12 cellular contexts compared by ENCODE assay signal in the genomic region with DNA sequence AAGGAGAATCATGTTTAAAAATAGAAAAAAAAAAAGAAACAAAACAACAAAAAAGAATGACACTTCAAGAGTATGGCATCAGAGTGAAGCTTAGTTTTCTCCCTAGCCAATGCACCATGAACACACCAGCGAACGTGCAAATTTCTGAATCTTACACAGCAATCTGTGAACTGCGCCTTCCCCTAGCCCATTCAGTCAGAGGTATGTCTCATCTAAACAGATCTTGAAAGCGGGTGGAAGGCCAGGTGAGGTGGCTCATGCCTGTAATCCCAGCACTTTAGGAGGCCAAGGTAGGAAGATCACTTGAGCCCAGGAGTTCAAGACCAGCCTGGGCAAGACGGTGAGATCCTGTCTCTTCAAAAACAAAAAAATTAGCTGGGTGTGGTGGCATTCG.
A peak's percentile ranks its signal among the peaks of the same experiment; 100 is the strongest.
DNase-seq lines count a peak whose midpoint lies in the region; ATAC-seq, FAIRE-seq and TF ChIP-seq lines count a peak whose summit lies in the region.
"Had no signal": no experiment of that assay in that cellular context is flagged by ENCODE, and none has a peak within 500 bp of the region (broad histone marks: within the 10 kb centered on the region; RNA-seq: fewer than 3 reads in every experiment).

No MANE protein-coding gene starts in this region.

- DNase-seq in fibroblast of mammary gland (ENCODE audit: low read depth) (peak; percentile 18), neural progenitor cell (ENCODE audit: low spot score) (no peak), tibial nerve (ENCODE audit: low spot score in 2 of 2) (no peak), progenitor cell of endocrine pancreas (ENCODE audit: low spot score, unreplicated experiment) (no peak), NCI-H1105 treated with DMSO at 0.1 percent for 48 hours (lab: John Stamatoyannopoulos, UW) (no peak), GM19239 (ENCODE audit: insufficient read length, low spot score) (no peak)
- DNase-seq in activated T-cell treated with anti-CD3 and anti-CD28 coated beads, Interleukin-2, amount 50 U/mL, for 72 hours, result no peak
- DNase-seq: activated CD8-positive, alpha-beta memory T cell treated with anti-CD3 and anti-CD28 coated beads, Interleukin-2, amount 10 ng/mL, durations not matched to agents 7 days and 5 days; immature natural killer cell; NCI-H1930 had no signal

- 87 to 94% methylated on average over 6 of the region's 6 CpGs for WGBS in tibial nerve, 2 donors

- H3K9me3 Mint-ChIP-seq in activated T-helper 17 cell treated with anti-CD3 and anti-CD28 coated beads, Interleukin-2, amount 50 U/mL, for 72 hours, result no peaks in the 10 kb centered on the region
- H3K9me3 Mint-ChIP-seq in neural progenitor cell (no peaks in the 10 kb centered on the region), progenitor cell of endocrine pancreas (ENCODE audit: low read depth) (no peaks in the 10 kb centered on the region)
- H3K9me3 Mint-ChIP-seq in activated T-cell treated with anti-CD3 and anti-CD28 coated beads, Interleukin-2, amount 50 U/mL, for 72 hours, result no peaks in the 10 kb centered on the region
- H3K9me3 Mint-ChIP-seq: immature natural killer cell had no signal

- H3K27me3 Mint-ChIP-seq in activated T-helper 17 cell treated with anti-CD3 and anti-CD28 coated beads, Interleukin-2, amount 50 U/mL, for 72 hours, result no peaks in the 10 kb centered on the region
- H3K27me3 Mint-ChIP-seq in neural progenitor cell (ENCODE audit: insufficient read depth, low read depth) (peaks cover 3% of the 10 kb centered on the region), progenitor cell of endocrine pancreas (no peaks in the 10 kb centered on the region)
- H3K27me3 Mint-ChIP-seq in activated T-cell treated with anti-CD3 and anti-CD28 coated beads, Interleukin-2, amount 50 U/mL, for 72 hours (ENCODE audit: low read depth), result no peaks in the 10 kb centered on the region
- H3K27me3 Mint-ChIP-seq: activated CD8-positive, alpha-beta memory T cell treated with anti-CD3 and anti-CD28 coated beads, Interleukin-2, amount 10 ng/mL, durations not matched to agents 7 days and 5 days had no signal

- H3K27ac Mint-ChIP-seq in activated T-helper 17 cell treated with anti-CD3 and anti-CD28 coated beads, Interleukin-2, amount 50 U/mL, for 72 hours, result peak overlapping the region; percentile 17
- H3K27ac Mint-ChIP-seq in neural progenitor cell (peak overlapping the region; percentile 26), progenitor cell of endocrine pancreas (no peak overlapping the region)
- H3K27ac Mint-ChIP-seq in activated T-cell treated with anti-CD3 and anti-CD28 coated beads, Interleukin-2, amount 50 U/mL, for 72 hours, result no peak overlapping the region
- H3K27ac Mint-ChIP-seq: activated CD8-positive, alpha-beta memory T cell treated with anti-CD3 and anti-CD28 coated beads, Interleukin-2, amount 10 ng/mL, durations not matched to agents 7 days and 5 days had no signal

- H3K4me1 Mint-ChIP-seq in activated T-helper 17 cell treated with anti-CD3 and anti-CD28 coated beads, Interleukin-2, amount 50 U/mL, for 72 hours, result peaks cover 8% of the 10 kb centered on the region
- H3K4me1 Mint-ChIP-seq in neural progenitor cell, result peaks cover 44% of the 10 kb centered on the region
- peaks cover 7% of the 10 kb centered on the region for H3K4me1 Mint-ChIP-seq in progenitor cell of endocrine pancreas (ENCODE audit: low read depth)
- H3K4me1 Mint-ChIP-seq in activated T-cell treated with anti-CD3 and anti-CD28 coated beads, Interleukin-2, amount 50 U/mL, for 72 hours (ENCODE audit: low read depth), result peaks cover 6% of the 10 kb centered on the region
- H3K4me1 Mint-ChIP-seq: activated CD8-positive, alpha-beta memory T cell treated with anti-CD3 and anti-CD28 coated beads, Interleukin-2, amount 10 ng/mL, durations not matched to agents 7 days and 5 days; immature natural killer cell had no signal

- H3K9me3 ChIP-seq in neural progenitor cell (ENCODE audit: low read depth) (no peaks in the 10 kb centered on the region), tibial nerve (no peaks in the 10 kb centered on the region)
- H3K9me3 ChIP-seq: HAP-1 had no signal

- H2AFZ ChIP-seq in neural progenitor cell (replicated peaks), result no peak overlapping the region

- no peak for FAIRE-seq in GM19239 (lab: Jason Lieb, UNC)

- H3F3A ChIP-seq in neural progenitor cell (ENCODE audit: low read depth), result peaks cover 20% of the 10 kb centered on the region

- TF ChIP-seq CTCF in fibroblast of mammary gland (conservative IDR thresholded peaks at IDR 0.05; ENCODE audit: control insufficient read depth, insufficient read depth, low read depth, low read length) (no peak), neural progenitor cell (IDR thresholded peaks at IDR 0.05) (no peak), tibial nerve (IDR thresholded peaks at IDR 0.05) (no peak), progenitor cell of endocrine pancreas (IDR thresholded peaks at IDR 0.05; ENCODE audit: unreplicated experiment) (no peak)

- H3K27me3 ChIP-seq in neural progenitor cell (no peaks in the 10 kb centered on the region), tibial nerve (no peaks in the 10 kb centered on the region)

- no peak for ATAC-seq in activated T-helper 17 cell treated with anti-CD3 and anti-CD28 coated beads, Interleukin-2, amount 50 U/mL, for 72 hours (replicated peaks)
- ATAC-seq in activated T-cell treated with anti-CD3 and anti-CD28 coated beads, Interleukin-2, amount 50 U/mL, for 72 hours (replicated peaks in 1 of 2), result no peak
- ATAC-seq: activated CD8-positive, alpha-beta memory T cell treated with anti-CD3 and anti-CD28 coated beads, Interleukin-2, amount 10 ng/mL, durations not matched to agents 7 days and 5 days had no signal

- no peak overlapping the region for H3K4me3 Mint-ChIP-seq in activated T-helper 17 cell treated with anti-CD3 and anti-CD28 coated beads, Interleukin-2, amount 50 U/mL, for 72 hours
- H3K4me3 Mint-ChIP-seq in neural progenitor cell (no peak overlapping the region), progenitor cell of endocrine pancreas (ENCODE audit: low read depth) (no peak overlapping the region)
- H3K4me3 Mint-ChIP-seq in activated T-cell treated with anti-CD3 and anti-CD28 coated beads, Interleukin-2, amount 50 U/mL, for 72 hours, result no peak overlapping the region
- H3K4me3 Mint-ChIP-seq: activated CD8-positive, alpha-beta memory T cell treated with anti-CD3 and anti-CD28 coated beads, Interleukin-2, amount 10 ng/mL, durations not matched to agents 7 days and 5 days; immature natural killer cell had no signal

- H3K36me3 ChIP-seq in neural progenitor cell, result no peaks in the 10 kb centered on the region
- H3K36me3 ChIP-seq in tibial nerve, result peaks cover 0 to 2% (median 0%) of the 10 kb centered on the region in 3 donors

- peaks cover 76% of the 10 kb centered on the region for H4K20me1 ChIP-seq in neural progenitor cell (ENCODE audit: low read depth)

- H3K9ac ChIP-seq in neural progenitor cell, result no peak overlapping the region

- H3K4me1 ChIP-seq in neural progenitor cell (peaks cover 26% of the 10 kb centered on the region), tibial nerve (peaks cover 0 to 67% (median 21%) of the 10 kb centered on the region in 4 donors)
- H3K4me1 ChIP-seq: HAP-1 had no signal

- H3K36me3 Mint-ChIP-seq in activated T-helper 17 cell treated with anti-CD3 and anti-CD28 coated beads, Interleukin-2, amount 50 U/mL, for 72 hours (ENCODE audit: low read depth), result peaks cover 14% of the 10 kb centered on the region
- peaks cover 4% of the 10 kb centered on the region for H3K36me3 Mint-ChIP-seq in neural progenitor cell
- H3K36me3 Mint-ChIP-seq in progenitor cell of endocrine pancreas (ENCODE audit: insufficient read depth), result peaks cover 1% of the 10 kb centered on the region
- no peaks in the 10 kb centered on the region for H3K36me3 Mint-ChIP-seq in activated T-cell treated with anti-CD3 and anti-CD28 coated beads, Interleukin-2, amount 50 U/mL, for 72 hours (ENCODE audit: insufficient read depth in 2 of 2)
- H3K36me3 Mint-ChIP-seq: activated CD8-positive, alpha-beta memory T cell treated with anti-CD3 and anti-CD28 coated beads, Interleukin-2, amount 10 ng/mL, durations not matched to agents 7 days and 5 days; immature natural killer cell had no signal

- no peak for TF ChIP-seq POLR2A in tibial nerve (IDR thresholded peaks at IDR 0.05)

- H3K79me2 ChIP-seq in neural progenitor cell (ENCODE audit: low read depth), result peaks cover 43% of the 10 kb centered on the region

- no peak overlapping the region for H3K4me3 ChIP-seq in fibroblast of mammary gland (ENCODE audit: control insufficient read depth, low read depth, low read length)
- no peak overlapping the region for H3K4me3 ChIP-seq in neural progenitor cell
- no peak overlapping the region for H3K4me3 ChIP-seq in tibial nerve
- H3K4me3 ChIP-seq: HAP-1 had no signal

- H3K27ac ChIP-seq in neural progenitor cell, result no peak overlapping the region
- H3K27ac ChIP-seq in tibial nerve, result peak overlapping the region in 3 of 4 donors; percentile 38 to 79 (median 75)

- TF ChIP-seq EP300 in tibial nerve (IDR thresholded peaks at IDR 0.05), result no peak

- peak overlapping the region; percentile 43 for H3K4me2 ChIP-seq in neural progenitor cell

Comparison
In these comparisons a context has a peak if more than half of its experiments do, and no peak if none do; other contexts are left out.
1. H3K27ac Mint-ChIP-seq: peak in activated T-helper 17 cell treated with anti-CD3 and anti-CD28 coated beads, Interleukin-2, amount 50 U/mL, for 72 hours (single experiment) and neural progenitor cell (single experiment); none in progenitor cell of endocrine pancreas (single experiment) and activated T-cell treated with anti-CD3 and anti-CD28 coated beads, Interleukin-2, amount 50 U/mL, for 72 hours (single experiment).